8 cellular contexts compared by ENCODE assay signal in genomic region chr6:156699017-156699421, GRCh38.
DNase-seq lines count a peak whose midpoint lies in the region; ATAC-seq, FAIRE-seq and TF ChIP-seq lines count a peak whose summit lies in the region.

No MANE protein-coding gene starts in this region.

- FAIRE-seq in HTR-8/SVneo (lab: Jason Lieb, UNC): no peak

- ATAC-seq in GM21786 (IDR thresholded peaks at IDR 0.05; ENCODE audit: unreplicated experiment): peak; percentile 37

- no peak overlapping the region for H3K27ac Mint-ChIP-seq in glutamatergic neuron (ENCODE audit: unreplicated experiment)

- DNase-seq in EH (ENCODE audit: low read depth) (peak; percentile 65), HTR-8/SVneo (ENCODE audit: insufficient read length, low spot score) (peak; percentile 12), epithelial cell of prostate (ENCODE audit: low read depth, low spot score) (peak; percentile 82), NCI-H526 (lab: John Stamatoyannopoulos, UW) (no peak), DMS53 (lab: John Stamatoyannopoulos, UW) (no peak), glutamatergic neuron (no peak)
- no peak for DNase-seq in activated effector memory CD4-positive, alpha-beta T cell treated with anti-CD3 and anti-CD28 coated beads, Interleukin-2, amount 50 U/mL, for 16 hours

- H3K4me1 Mint-ChIP-seq in glutamatergic neuron (ENCODE audit: low read depth, unreplicated experiment): peaks cover 10% of the 10 kb centered on the region

- no peak for TF ChIP-seq CTCF in glutamatergic neuron (IDR thresholded peaks at IDR 0.05; ENCODE audit: partially characterized antibody, unreplicated experiment)

- no peaks in the 10 kb centered on the region for H3K36me3 Mint-ChIP-seq in glutamatergic neuron (ENCODE audit: unreplicated experiment)

- no peak overlapping the region for H3K4me3 Mint-ChIP-seq in glutamatergic neuron (ENCODE audit: unreplicated experiment)

- no peaks in the 10 kb centered on the region for H3K9me3 Mint-ChIP-seq in glutamatergic neuron (ENCODE audit: unreplicated experiment)

- H3K27me3 Mint-ChIP-seq in glutamatergic neuron (ENCODE audit: unreplicated experiment): no peaks in the 10 kb centered on the region

- H3K27ac ChIP-seq in epithelial cell of prostate: no peak overlapping the region

Comparison
In these comparisons a context has a peak if more than half of its experiments do, and no peak if none do; other contexts are left out.
1. DNase-seq: peak in EH (single experiment), HTR-8/SVneo (single experiment) and epithelial cell of prostate (single experiment); none in NCI-H526 (0 of 2), activated effector memory CD4-positive, alpha-beta T cell treated with anti-CD3 and anti-CD28 coated beads, Interleukin-2, amount 50 U/mL, for 16 hours (single experiment), DMS53 (single experiment) and glutamatergic neuron (single experiment).